In the genomic region with DNA sequence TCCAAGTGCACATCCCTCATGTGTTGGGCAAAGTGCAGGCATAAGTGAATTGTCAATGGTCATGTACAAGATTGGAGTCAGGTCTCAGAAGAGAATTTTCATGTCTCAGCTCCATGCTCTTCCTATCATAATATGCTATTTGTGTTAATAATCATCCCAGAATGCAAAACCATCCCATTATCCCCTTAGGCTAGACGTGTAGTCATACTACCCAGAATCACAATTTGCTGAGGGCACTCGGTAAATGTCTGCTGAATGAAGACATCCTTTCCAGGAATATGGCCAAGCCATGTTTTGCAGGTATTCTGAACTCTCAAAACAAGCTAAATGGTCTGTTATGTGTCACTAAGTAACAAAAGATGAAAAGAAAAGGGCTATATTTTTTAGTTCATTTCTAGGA, we compare ENCODE assay signal across 23 cellular contexts.
DNase-seq lines count a peak whose midpoint lies in the region; TF ChIP-seq lines count a peak whose summit lies in the region.
"Had no signal": no experiment of that assay in that cellular context is flagged by ENCODE, and none has a peak within 500 bp of the region (broad histone marks: within the 10 kb centered on the region; RNA-seq: fewer than 3 reads in every experiment).

No MANE protein-coding gene starts in this region.

- H3K4me3 ChIP-seq in epithelial cell of esophagus (ENCODE audit: low read length), result no peak overlapping the region
- H3K4me3 ChIP-seq in trophoblast cell (ENCODE audit: low read depth, low read length), result no peak overlapping the region
- H3K4me3 ChIP-seq: BLaER1, GM12878 had no signal

- no peak overlapping the region for H3K27ac Mint-ChIP-seq in HFFc6
- H3K27ac Mint-ChIP-seq: CD14-positive monocyte; CD4-positive, alpha-beta memory T cell; CD4-positive, CD25-positive, alpha-beta regulatory T cell; CD8-positive, alpha-beta memory T cell had no signal

- no peak overlapping the region for H2BK120ac ChIP-seq in trophoblast cell (ENCODE audit: insufficient read depth, low read length, poor library complexity)

- no peaks in the 10 kb centered on the region for H3K36me3 ChIP-seq in trophoblast cell (ENCODE audit: control insufficient read depth in 1 of 2, insufficient read depth in 2 of 2, low read length in 2 of 2)
- H3K36me3 ChIP-seq: BE2C, BLaER1 had no signal

- no peaks in the 10 kb centered on the region for H3K27me3 ChIP-seq in trophoblast cell (ENCODE audit: insufficient read depth, low read length)
- H3K27me3 ChIP-seq: BE2C, BLaER1 had no signal

- H3K4ac ChIP-seq in trophoblast cell (ENCODE audit: low read depth, low read length), result no peak overlapping the region

- H3K27ac ChIP-seq in trophoblast cell (ENCODE audit: low read depth, low read length), result no peak overlapping the region
- H3K27ac ChIP-seq: BLaER1 had no signal

- H2BK12ac ChIP-seq in trophoblast cell (ENCODE audit: low read length), result no peak overlapping the region

- no peaks in the 10 kb centered on the region for H3K79me2 ChIP-seq in trophoblast cell (ENCODE audit: control insufficient read depth, insufficient read depth, low read length, poor library complexity)

- H3K27me3 Mint-ChIP-seq in HFFc6 (ENCODE audit: insufficient read depth), result peaks cover 2% of the 10 kb centered on the region; the same call in 1 of the 2 replicates
- H3K27me3 Mint-ChIP-seq: CD4-positive, CD25-positive, alpha-beta regulatory T cell; CD8-positive, alpha-beta memory T cell had no signal

- WGBS in trophoblast cell (ENCODE audit: extremely low coverage, insufficient coverage, insufficient read length), result no CpG with 5 or more reads among the region's 2 CpGs

- H3K4me1 ChIP-seq in trophoblast cell (ENCODE audit: control insufficient read depth in 1 of 2, insufficient read depth in 2 of 2, low read length in 2 of 2), result no peaks in the 10 kb centered on the region
- H3K4me1 ChIP-seq: BE2C had no signal

- H3K9ac ChIP-seq in trophoblast cell (ENCODE audit: low read length), result no peak overlapping the region
- H3K9ac ChIP-seq: BLaER1 had no signal

- H3K4me3 Mint-ChIP-seq in HFFc6, result no peak overlapping the region
- H3K4me3 Mint-ChIP-seq: CD14-positive monocyte; CD4-positive, alpha-beta memory T cell; CD8-positive, alpha-beta memory T cell had no signal

- no peaks in the 10 kb centered on the region for H3K9me3 ChIP-seq in trophoblast cell (ENCODE audit: insufficient read depth, low read depth, low read length)
- H3K9me3 ChIP-seq: BE2C, BLaER1 had no signal

- no peak overlapping the region for H3K14ac ChIP-seq in trophoblast cell (ENCODE audit: low read length)

- H3K4me2 ChIP-seq in trophoblast cell (ENCODE audit: low read length), result no peak overlapping the region
- H3K4me2 ChIP-seq: BLaER1 had no signal

- no peak overlapping the region for H4K12ac ChIP-seq in trophoblast cell (ENCODE audit: low read depth, low read length)

- H2BK5ac ChIP-seq in trophoblast cell (ENCODE audit: low read depth, low read length, poor library complexity), result no peak overlapping the region

- TF ChIP-seq CTCF in epithelial cell of esophagus (IDR thresholded peaks at IDR 0.05; ENCODE audit: insufficient read depth, low read depth, low read length, missing control alignments) (no peak), HFFc6 (IDR thresholded peaks at IDR 0.05) (no peak)

- H3K4me1 Mint-ChIP-seq in HFFc6 (ENCODE audit: low read depth), result no peaks in the 10 kb centered on the region
- H3K4me1 Mint-ChIP-seq: CD14-positive monocyte; CD4-positive, alpha-beta memory T cell; CD8-positive, alpha-beta memory T cell had no signal

- H3K79me1 ChIP-seq in trophoblast cell (ENCODE audit: low read length), result no peaks in the 10 kb centered on the region

- DNase-seq in M059J (ENCODE audit: low read depth) (peak; percentile 2), epithelial cell of esophagus (ENCODE audit: low read depth) (peak; percentile 30), trophoblast cell (peak; percentile 76 to 91), HFFc6 (no peak), HUDEP-2 (lab: John Stamatoyannopoulos, UW; ENCODE audit: unreplicated experiment in 76 of 76) (no peak)
- DNase-seq: 8988T; ACHN; BE2C; C1 segment of cervical spinal cord; CD4-positive, alpha-beta memory T cell; CD4-positive, CD25-positive, alpha-beta regulatory T cell; CD8-positive, alpha-beta memory T cell; COR-L47; DMS 273 treated with DMSO at 0.1 percent for 48 hours; DMS153; DMS53; DMS79; DND-41; EL; GDM1 had no signal

- no peak overlapping the region for H3K23ac ChIP-seq in trophoblast cell (ENCODE audit: low read length)

- no peak overlapping the region for H2AFZ ChIP-seq in trophoblast cell (ENCODE audit: insufficient read depth, low read length, poor library complexity)

- H4K91ac ChIP-seq in trophoblast cell (ENCODE audit: low read depth, low read length), result no peak overlapping the region

- H3K9me3 Mint-ChIP-seq in HFFc6, result peaks cover 37% of the 10 kb centered on the region

- H3K36me3 Mint-ChIP-seq in HFFc6 (ENCODE audit: low read depth), result no peaks in the 10 kb centered on the region; the same call in 1 of the 2 replicates
- H3K36me3 Mint-ChIP-seq: CD14-positive monocyte; CD4-positive, alpha-beta memory T cell; CD4-positive, CD25-positive, alpha-beta regulatory T cell; CD8-positive, alpha-beta memory T cell had no signal

- no peak overlapping the region for H2AK5ac ChIP-seq in trophoblast cell (ENCODE audit: low read length)

- no peak overlapping the region for H4K8ac ChIP-seq in trophoblast cell (ENCODE audit: low read depth, low read length)

- no peak overlapping the region for H3K18ac ChIP-seq in trophoblast cell (ENCODE audit: low read length)

Comparison
In these comparisons a context has a peak if more than half of its experiments do, and no peak if none do; other contexts are left out.
1. DNase-seq: peak in M059J (single experiment), epithelial cell of esophagus (single experiment) and trophoblast cell (2 of 2); none in HFFc6 (single experiment) and HUDEP-2 (0 of 76).